ENCODE assay signal across 8 cellular contexts in the genomic region with DNA sequence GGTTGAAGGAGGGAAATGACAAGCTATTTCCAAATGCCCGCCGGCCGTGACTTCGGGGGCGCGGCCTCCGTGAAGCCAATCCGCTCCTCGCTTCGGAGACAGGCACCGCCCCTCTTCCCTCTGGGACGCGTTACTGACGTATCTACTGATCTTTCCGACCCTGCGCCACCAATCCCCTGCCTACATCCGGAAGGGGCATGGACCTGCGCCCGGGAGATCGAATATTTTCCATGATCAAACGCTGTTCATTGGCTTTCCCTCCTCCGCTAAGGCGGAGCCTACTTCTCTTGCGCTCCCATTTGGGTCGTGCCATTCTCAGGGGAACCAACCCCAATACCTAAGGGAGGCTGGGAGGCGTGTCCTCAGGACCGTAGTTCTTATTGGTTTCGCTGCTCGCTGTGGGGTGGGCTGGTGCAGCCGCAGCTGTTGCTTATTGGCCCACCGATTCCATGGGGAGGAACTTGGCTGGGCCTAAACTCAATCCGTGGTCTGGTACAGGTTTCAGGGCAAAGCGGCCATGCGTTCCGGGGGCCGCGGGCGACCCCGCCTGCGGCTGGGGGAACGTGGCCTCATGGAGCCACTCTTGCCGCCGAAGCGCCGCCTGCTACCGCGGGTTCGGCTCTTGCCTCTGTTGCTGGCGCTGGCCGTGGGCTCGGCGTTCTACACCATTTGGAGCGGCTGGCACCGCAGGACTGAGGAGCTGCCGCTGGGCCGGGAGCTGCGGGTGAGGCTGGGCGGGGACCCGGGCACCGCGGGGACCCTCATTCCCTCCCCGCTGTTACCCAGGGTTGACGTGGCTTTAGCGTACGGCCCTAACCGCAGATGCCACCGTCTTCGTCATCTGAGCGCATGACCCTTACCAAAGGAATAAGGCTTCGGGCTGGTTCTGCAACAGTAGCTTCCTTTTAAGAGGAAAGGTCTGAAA. TPM values are rescaled to one million over a fixed set of nuclear protein-coding genes. Genes with fewer than 3 reads are reported as not detected.
A peak's percentile ranks its signal among the peaks of the same experiment; 100 is the strongest.
DNase-seq lines count a peak whose midpoint lies in the region; ATAC-seq, FAIRE-seq and TF ChIP-seq lines count a peak whose summit lies in the region.

QPCTL (plus strand) TSS at position 480 of the 925 bp plus-strand sequence; CDS start at position 518, 38 bp downstream.

- H3K4me1 Mint-ChIP-seq in activated naive CD8-positive, alpha-beta T cell treated with anti-CD3 and anti-CD28 coated beads, Interleukin-2, amount 50 U/mL, for 24 hours, result peaks cover 47% of the 10 kb centered on the region

- peak within 1 kb of the TSS; percentile 79 for H3K4me3 ChIP-seq in GM12864 (ENCODE audit: low read depth, low read length)
- H3K4me3 ChIP-seq in pancreas, result peak within 1 kb of the TSS; percentile 65 to 92 (median 70)
- H3K4me3 ChIP-seq in tibial nerve, result peak within 1 kb of the TSS; percentile 60 to 86 (median 73)

- ATAC-seq in HG02759 (IDR thresholded peaks at IDR 0.05; ENCODE audit: unreplicated experiment) (peak; percentile 83), Right ventricle myocardium superior (ENCODE audit: poor library complexity) (peak; percentile 95), pancreas (peak; percentile 89 to 95 (median 91))
- ATAC-seq in activated naive CD8-positive, alpha-beta T cell treated with anti-CD3 and anti-CD28 coated beads, Interleukin-2, amount 50 U/mL, for 24 hours, result peak; percentile 95

- H3K9me3 Mint-ChIP-seq in activated naive CD8-positive, alpha-beta T cell treated with anti-CD3 and anti-CD28 coated beads, Interleukin-2, amount 50 U/mL, for 24 hours, result no peaks in the 10 kb centered on the region

- peak within 1 kb of the TSS; percentile 100 for H3K27ac Mint-ChIP-seq in activated naive CD8-positive, alpha-beta T cell treated with anti-CD3 and anti-CD28 coated beads, Interleukin-2, amount 50 U/mL, for 24 hours

- peak; percentile 99 for DNase-seq in GM12864 (ENCODE audit: low read depth)
- peak; percentile 98 to 100 (median 100) for DNase-seq in NCI-H1417 (lab: John Stamatoyannopoulos, UW)
- DNase-seq in SW 1271 (lab: John Stamatoyannopoulos, UW), result peak; percentile 94 to 98
- peak; percentile 96 for DNase-seq in activated naive CD8-positive, alpha-beta T cell treated with anti-CD3 and anti-CD28 coated beads, Interleukin-2, amount 50 U/mL, for 24 hours
- DNase-seq in Right ventricle myocardium superior, result peak; percentile 97
- DNase-seq in pancreas, result peak; percentile 93 to 99 (median 98)
- peak; percentile 94 to 95 for DNase-seq in tibial nerve (ENCODE audit: low spot score in 2 of 2)

- WGBS in pancreas, 2 donors, result 0 to 1% methylated on average over 66 to 70 of the region's 70 CpGs
- 0 to 1% methylated on average over 50 to 61 of the region's 70 CpGs for WGBS in tibial nerve, 2 donors

- H3K36me3 ChIP-seq in pancreas (peaks cover 0 to 18% (median 6%) of the 10 kb centered on the region in 3 donors), tibial nerve (peaks cover 4 to 44% (median 10%) of the 10 kb centered on the region in 3 donors)

- TF ChIP-seq CTCF in GM12864 (IDR thresholded peaks at IDR 0.05; ENCODE audit: low read depth, low read length, missing control alignments), result no peak
- TF ChIP-seq CTCF in pancreas (IDR thresholded peaks at IDR 0.05), result no peak
- TF ChIP-seq CTCF in tibial nerve (IDR thresholded peaks at IDR 0.05), result peak in 1 of 5 experiments; percentile 14

- TF ChIP-seq POLR2A in tibial nerve (IDR thresholded peaks at IDR 0.05), result peak; percentile 43 to 78

- TF ChIP-seq EP300 in tibial nerve (IDR thresholded peaks at IDR 0.05), result peak; percentile 75 to 80

- H3K36me3 Mint-ChIP-seq in activated naive CD8-positive, alpha-beta T cell treated with anti-CD3 and anti-CD28 coated beads, Interleukin-2, amount 50 U/mL, for 24 hours (ENCODE audit: low read depth), result peaks cover 50% of the 10 kb centered on the region

- FAIRE-seq in pancreas (lab: Jason Lieb, UNC), result peak; percentile 97

- H3K4me1 ChIP-seq in pancreas, result peaks cover 0 to 6% (median 0%) of the 10 kb centered on the region in 3 donors
- H3K4me1 ChIP-seq in tibial nerve, result peaks cover 0 to 33% (median 10%) of the 10 kb centered on the region in 4 donors

- peak within 1 kb of the TSS; percentile 99 for H3K4me3 Mint-ChIP-seq in activated naive CD8-positive, alpha-beta T cell treated with anti-CD3 and anti-CD28 coated beads, Interleukin-2, amount 50 U/mL, for 24 hours

- intact Hi-C loops in Right ventricle myocardium superior (cut with DNase I) (no loop called here), pancreas (cut with DNase I) (no loop called here)

- H3K27ac ChIP-seq in pancreas (peak within 1 kb of the TSS; percentile 81 to 94 (median 86)), tibial nerve (peak within 1 kb of the TSS; percentile 82 to 95 (median 92))

- no peaks in the 10 kb centered on the region for H3K27me3 Mint-ChIP-seq in activated naive CD8-positive, alpha-beta T cell treated with anti-CD3 and anti-CD28 coated beads, Interleukin-2, amount 50 U/mL, for 24 hours

- H3K9me3 ChIP-seq in pancreas (no peaks in the 10 kb centered on the region), tibial nerve (no peaks in the 10 kb centered on the region)

- H3K27me3 ChIP-seq in pancreas (no peaks in the 10 kb centered on the region), tibial nerve (no peaks in the 10 kb centered on the region)

RNA-seq across cellular contexts. Expression of gene QPCTL, which starts in this region (rescaled TPM):
- total RNA-seq in Right ventricle myocardium superior, result 1.6 TPM
- 1 to 10 TPM; 3.4 to 6.3 (median 4.9) TPM for total RNA-seq in pancreas
- 1 to 10 TPM; 5.5 to 7.3 TPM for polyA plus RNA-seq in pancreas
- 10 to 100 TPM in 2 of 4 donors, 1 to 10 TPM in 2; 5.9 to 13.2 (median 10.5) TPM for total RNA-seq in tibial nerve

Comparison
In these comparisons a context has a peak if more than half of its experiments do, and no peak if none do; other contexts are left out.
1. Peak in every context shown above with its lines: DNase-seq, ATAC-seq, H3K4me3 ChIP-seq and H3K27ac ChIP-seq.